ENCODE assay signal across 30 cellular contexts in genomic region chr3:181581651-181582050, GRCh38.
"Had no signal": no experiment of that assay in that cellular context is flagged by ENCODE, and none has a peak within 500 bp of the region (broad histone marks: within the 10 kb centered on the region; RNA-seq: fewer than 3 reads in every experiment).

No MANE protein-coding gene starts in this region.

- H3K9me3 Mint-ChIP-seq: activated CD4-positive, alpha-beta T cell treated with anti-CD3 and anti-CD28 coated beads, Interleukin-2, amount 10 ng/mL, durations not matched to agents 24 days and 14 days; activated T-helper 1 cell treated with anti-CD3 and anti-CD28 coated beads, Interleukin-12 subunit alpha, Interleukin-12 subunit beta, Interleukin-2, Interleukin-4 antibody, amounts not matched to agents 30 ng/mL and 10 ng/mL and 1 ng/mL, durations not matched to agents 14 hours and 24 hours and 36 hours had no signal

- H3K4me3 Mint-ChIP-seq: activated CD4-positive, alpha-beta memory T cell treated with anti-CD3 and anti-CD28 coated beads for 36 hours; activated CD4-positive, alpha-beta T cell treated with anti-CD3 and anti-CD28 coated beads, Interleukin-2, amount 10 ng/mL, durations not matched to agents 24 days and 14 days; activated naive CD4-positive, alpha-beta T cell treated with anti-CD3 and anti-CD28 coated beads for 36 hours; activated naive CD8-positive, alpha-beta T cell treated with anti-CD3 and anti-CD28 coated beads for 36 hours; activated T-helper 1 cell treated with anti-CD3 and anti-CD28 coated beads, Interleukin-12 subunit alpha, Interleukin-12 subunit beta, Interleukin-2, Interleukin-4 antibody, amounts not matched to agents 30 ng/mL and 10 ng/mL and 1 ng/mL, durations not matched to agents 14 hours and 24 hours and 36 hours; dendritic cell treated with granulocyte-macrophage colony-stimulating factor and Interleukin-4, amounts not matched to agents 40 ng/mL and 50 ng/mL, for 4 days; naive thymus-derived CD8-positive, alpha-beta T cell; neural progenitor cell; T-helper 17 cell had no signal

- H3K36me3 ChIP-seq: adrenal gland, breast epithelium, neural progenitor cell, right atrium auricular region, thoracic aorta, upper lobe of left lung, vagina had no signal

- H3K27me3 Mint-ChIP-seq: activated CD4-positive, alpha-beta memory T cell treated with anti-CD3 and anti-CD28 coated beads for 36 hours; activated CD4-positive, alpha-beta T cell treated with anti-CD3 and anti-CD28 coated beads, Interleukin-2, amount 10 ng/mL, durations not matched to agents 24 days and 14 days; activated naive CD8-positive, alpha-beta T cell treated with anti-CD3 and anti-CD28 coated beads for 36 hours; dendritic cell treated with granulocyte-macrophage colony-stimulating factor and Interleukin-4, amounts not matched to agents 40 ng/mL and 50 ng/mL, for 4 days; naive thymus-derived CD8-positive, alpha-beta T cell; T-helper 17 cell had no signal

- H3K27me3 ChIP-seq: adrenal gland, breast epithelium, neural progenitor cell, right atrium auricular region, upper lobe of left lung, vagina had no signal

- H3K27ac ChIP-seq: adrenal gland, breast epithelium, neural progenitor cell, right atrium auricular region, thoracic aorta, upper lobe of left lung, vagina had no signal

- DNase-seq: activated CD4-positive, alpha-beta memory T cell treated with anti-CD3 and anti-CD28 coated beads for 36 hours; activated CD4-positive, alpha-beta T cell treated with anti-CD3 and anti-CD28 coated beads, Interleukin-2, amount 10 ng/mL, durations not matched to agents 24 days and 14 days; activated CD4-positive, CD25-positive, alpha-beta regulatory T cell treated with anti-CD3 and anti-CD28 coated beads, Interleukin-2, amount 50 U/mL, for 72 hours; activated CD8-positive, alpha-beta memory T cell treated with anti-CD3 and anti-CD28 coated beads, Interleukin-2, amount 50 U/mL, for 4 hours; activated effector memory CD4-positive, alpha-beta T cell treated with anti-CD3 and anti-CD28 coated beads, Interleukin-2, amount 50 U/mL, for 16 hours; activated naive CD4-positive, alpha-beta T cell treated with anti-CD3 and anti-CD28 coated beads for 36 hours; activated naive CD8-positive, alpha-beta T cell treated with anti-CD3 and anti-CD28 coated beads for 36 hours; activated T-cell treated with anti-CD3 and anti-CD28 coated beads, Interleukin-2, amount 50 U/mL, for 1 hour; adrenal gland; aorta; central memory CD4-positive, alpha-beta T cell; effector CD4-positive, alpha-beta T cell; foreskin fibroblast; head of caudate nucleus; hypothalamus; naive thymus-derived CD8-positive, alpha-beta T cell; stimulated activated CD4-positive, alpha-beta T cell treated with anti-CD3 and anti-CD28 coated beads, Interleukin-15, amount 100 ng/mL, for 24 hours; stimulated activated CD4-positive, alpha-beta T cell treated with anti-CD3 and anti-CD28 coated beads, Interleukin-2, amount 100 ng/mL, for 24 hours; stimulated activated naive CD4-positive, alpha-beta T cell treated with Interleukin-2 at 50 U/mL for 16 hours; SW 1271; T-helper 17 cell; T1000 had no signal

- H3K9me3 ChIP-seq: adrenal gland, breast epithelium, right atrium auricular region, thoracic aorta, upper lobe of left lung, vagina had no signal

- H3K36me3 Mint-ChIP-seq: activated CD4-positive, alpha-beta memory T cell treated with anti-CD3 and anti-CD28 coated beads for 36 hours; activated naive CD8-positive, alpha-beta T cell treated with anti-CD3 and anti-CD28 coated beads for 36 hours; naive thymus-derived CD8-positive, alpha-beta T cell; neural progenitor cell had no signal

- H3K4me1 ChIP-seq: adrenal gland, breast epithelium, neural progenitor cell, right atrium auricular region, upper lobe of left lung, vagina had no signal

- H3K4me3 ChIP-seq: adrenal gland, breast epithelium, neural progenitor cell, right atrium auricular region, thoracic aorta, upper lobe of left lung, vagina had no signal

- H3K27ac Mint-ChIP-seq: activated CD4-positive, alpha-beta memory T cell treated with anti-CD3 and anti-CD28 coated beads for 36 hours; activated CD4-positive, alpha-beta T cell treated with anti-CD3 and anti-CD28 coated beads, Interleukin-2, amount 10 ng/mL, durations not matched to agents 24 days and 14 days; activated naive CD4-positive, alpha-beta T cell treated with anti-CD3 and anti-CD28 coated beads for 36 hours; activated naive CD8-positive, alpha-beta T cell treated with anti-CD3 and anti-CD28 coated beads for 36 hours; activated T-helper 1 cell treated with anti-CD3 and anti-CD28 coated beads, Interleukin-12 subunit alpha, Interleukin-12 subunit beta, Interleukin-2, Interleukin-4 antibody, amounts not matched to agents 30 ng/mL and 10 ng/mL and 1 ng/mL, durations not matched to agents 14 hours and 24 hours and 36 hours; dendritic cell treated with granulocyte-macrophage colony-stimulating factor and Interleukin-4, amounts not matched to agents 40 ng/mL and 50 ng/mL, for 4 days; naive thymus-derived CD8-positive, alpha-beta T cell; neural progenitor cell; T-helper 17 cell had no signal

- H3K4me1 Mint-ChIP-seq: activated CD4-positive, alpha-beta T cell treated with anti-CD3 and anti-CD28 coated beads, Interleukin-2, amount 10 ng/mL, durations not matched to agents 24 days and 14 days; activated naive CD8-positive, alpha-beta T cell treated with anti-CD3 and anti-CD28 coated beads for 36 hours; naive thymus-derived CD8-positive, alpha-beta T cell; T-helper 17 cell had no signal
